2 cellular contexts compared by ENCODE assay signal in the genomic region with DNA sequence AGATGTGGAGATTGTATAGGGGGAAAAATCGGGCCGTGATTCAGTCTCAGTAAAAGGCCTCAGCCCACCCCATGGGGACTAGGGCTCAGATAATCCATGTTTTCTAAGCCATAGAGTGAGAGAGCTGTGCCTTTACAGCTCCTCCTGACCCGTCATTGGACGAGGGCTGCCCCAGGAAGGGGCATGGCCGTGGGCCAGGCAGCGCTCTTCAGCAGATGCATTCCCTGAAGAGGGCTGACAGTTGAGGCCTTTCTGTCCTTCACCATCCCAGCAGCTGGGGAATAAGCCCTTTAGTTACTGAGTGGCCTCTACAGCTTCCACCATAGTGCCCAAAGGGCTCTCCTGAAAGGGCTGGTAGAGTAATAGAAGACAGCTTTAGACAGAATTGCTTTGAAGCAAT.
TF ChIP-seq lines count a peak whose summit lies in the region.

No MANE protein-coding gene starts in this region.

TF ChIP-seq in SK-N-SH, 30 proteins besides CTCF, POLR2A, EP300 and RAD21 (continued from another document):
- TF ChIP-seq, protein P1, sequence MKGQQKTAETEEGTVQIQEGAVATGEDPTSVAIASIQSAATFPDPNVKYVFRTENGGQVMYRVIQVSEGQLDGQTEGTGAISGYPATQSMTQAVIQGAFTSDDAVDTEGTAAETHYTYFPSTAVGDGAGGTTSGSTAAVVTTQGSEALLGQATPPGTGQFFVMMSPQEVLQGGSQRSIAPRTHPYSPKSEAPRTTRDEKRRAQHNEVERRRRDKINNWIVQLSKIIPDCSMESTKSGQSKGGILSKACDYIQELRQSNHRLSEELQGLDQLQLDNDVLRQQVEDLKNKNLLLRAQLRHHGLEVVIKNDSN (IDR thresholded peaks at IDR 0.05; ENCODE audit: borderline replicate concordance, low read depth) = no peak
- TF ChIP-seq FOSL2 (IDR thresholded peaks at IDR 0.05; ENCODE audit: borderline replicate concordance, low read depth) (no peak), TEAD4 (IDR thresholded peaks at IDR 0.05; ENCODE audit: borderline replicate concordance, insufficient read depth) (no peak), MEF2A (IDR thresholded peaks at IDR 0.05; ENCODE audit: borderline replicate concordance, low read depth) (no peak), REST (IDR thresholded peaks at IDR 0.05; ENCODE audit: low read depth, low read length) (no peak), TAF1 (IDR thresholded peaks at IDR 0.05; ENCODE audit: borderline replicate concordance, low read depth, low read length) (no peak)
- TF ChIP-seq, protein P2, sequence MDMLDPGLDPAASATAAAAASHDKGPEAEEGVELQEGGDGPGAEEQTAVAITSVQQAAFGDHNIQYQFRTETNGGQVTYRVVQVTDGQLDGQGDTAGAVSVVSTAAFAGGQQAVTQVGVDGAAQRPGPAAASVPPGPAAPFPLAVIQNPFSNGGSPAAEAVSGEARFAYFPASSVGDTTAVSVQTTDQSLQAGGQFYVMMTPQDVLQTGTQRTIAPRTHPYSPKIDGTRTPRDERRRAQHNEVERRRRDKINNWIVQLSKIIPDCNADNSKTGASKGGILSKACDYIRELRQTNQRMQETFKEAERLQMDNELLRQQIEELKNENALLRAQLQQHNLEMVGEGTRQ (IDR thresholded peaks at IDR 0.05; ENCODE audit: borderline replicate concordance, low read depth, low read length) = no peak
- TF ChIP-seq, protein P3, sequence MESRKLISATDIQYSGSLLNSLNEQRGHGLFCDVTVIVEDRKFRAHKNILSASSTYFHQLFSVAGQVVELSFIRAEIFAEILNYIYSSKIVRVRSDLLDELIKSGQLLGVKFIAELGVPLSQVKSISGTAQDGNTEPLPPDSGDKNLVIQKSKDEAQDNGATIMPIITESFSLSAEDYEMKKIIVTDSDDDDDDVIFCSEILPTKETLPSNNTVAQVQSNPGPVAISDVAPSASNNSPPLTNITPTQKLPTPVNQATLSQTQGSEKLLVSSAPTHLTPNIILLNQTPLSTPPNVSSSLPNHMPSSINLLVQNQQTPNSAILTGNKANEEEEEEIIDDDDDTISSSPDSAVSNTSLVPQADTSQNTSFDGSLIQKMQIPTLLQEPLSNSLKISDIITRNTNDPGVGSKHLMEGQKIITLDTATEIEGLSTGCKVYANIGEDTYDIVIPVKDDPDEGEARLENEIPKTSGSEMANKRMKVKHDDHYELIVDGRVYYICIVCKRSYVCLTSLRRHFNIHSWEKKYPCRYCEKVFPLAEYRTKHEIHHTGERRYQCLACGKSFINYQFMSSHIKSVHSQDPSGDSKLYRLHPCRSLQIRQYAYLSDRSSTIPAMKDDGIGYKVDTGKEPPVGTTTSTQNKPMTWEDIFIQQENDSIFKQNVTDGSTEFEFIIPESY (IDR thresholded peaks at IDR 0.05; ENCODE audit: borderline replicate concordance, low read depth) = no peak
TF ChIP-seq in SK-N-SH: peak in this region for 0.

TF ChIP-seq in SK-N-SH treated with all-trans-retinoic acid at 6 μM for 48 hours, 23 proteins besides CTCF, POLR2A, EP300 and RAD21 (continued from another document):
- TF ChIP-seq TSHZ2 (CRISPR knock-in tag; IDR thresholded peaks at IDR 0.05) (no peak), CSRNP3 (CRISPR knock-in tag; IDR thresholded peaks at IDR 0.05) (no peak), ZNF70 (CRISPR knock-in tag; IDR thresholded peaks at IDR 0.05) (no peak), OSR1 (CRISPR knock-in tag; IDR thresholded peaks at IDR 0.05) (no peak), ZC3H10 (CRISPR knock-in tag; IDR thresholded peaks at IDR 0.05) (no peak)
